Comparison of ENCODE assay signal across 9 cellular contexts in genomic region chr9:113875420-113875916, GRCh38. TPM values are rescaled to one million over a fixed set of nuclear protein-coding genes. Genes with fewer than 3 reads are reported as not detected.
A peak's percentile ranks its signal among the peaks of the same experiment; 100 is the strongest.
DNase-seq lines count a peak whose midpoint lies in the region; ATAC-seq and TF ChIP-seq lines count a peak whose summit lies in the region.
"Had no signal": no experiment of that assay in that cellular context is flagged by ENCODE, and none has a peak within 500 bp of the region (broad histone marks: within the 10 kb centered on the region; RNA-seq: fewer than 3 reads in every experiment).

No MANE protein-coding gene starts in this region.

- CTCF ChIA-PET in activated B cell treated with CpG ODN at 0.5 μM for 24 hours (lab: Charles Lee), result no interaction called here

- H3K36me3 Mint-ChIP-seq in T-helper 1 cell treated with Interleukin-12 subunit alpha and Interleukin-12 subunit beta and Interleukin-4 antibody, amounts not matched to agents 30 μg/mL and 1 μg/mL, for 36 hours (ENCODE audit: low read depth), result no peaks in the 10 kb centered on the region
- peaks cover 2% of the 10 kb centered on the region for H3K36me3 Mint-ChIP-seq in activated B cell treated with CpG ODN at 0.5 μM for 24 hours (ENCODE audit: low read depth)
- H3K36me3 Mint-ChIP-seq in stimulated activated memory B cell treated with anti-CD40 and anti-IgM and Interleukin-4, amounts not matched to agents 10 μg/mL and 1 μg/mL and 100 μg/mL, for 72 hours, result no peaks in the 10 kb centered on the region

- peak overlapping the region; percentile 40 for H3K4me3 Mint-ChIP-seq in T-helper 1 cell treated with Interleukin-12 subunit alpha and Interleukin-12 subunit beta and Interleukin-4 antibody, amounts not matched to agents 30 μg/mL and 1 μg/mL, for 36 hours
- H3K4me3 Mint-ChIP-seq in activated B cell treated with CpG ODN at 0.5 μM for 24 hours, result peak overlapping the region; percentile 65
- peak overlapping the region; percentile 47 for H3K4me3 Mint-ChIP-seq in stimulated activated memory B cell treated with anti-CD40 and anti-IgM and Interleukin-4, amounts not matched to agents 10 μg/mL and 1 μg/mL and 100 μg/mL, for 72 hours

- DNase-seq in T-helper 1 cell, result no peak
- DNase-seq in activated B cell treated with CpG ODN at 0.5 μM for 24 hours, result no peak
- peak; percentile 31 for DNase-seq in hepatic stellate cell (ENCODE audit: low spot score)
- no peak for DNase-seq in cortex of kidney (lab: John Stamatoyannopoulos, UW)
- no peak for DNase-seq in 8988T
- DNase-seq in islet precursor cell, result no peak
- DNase-seq: NCI-H2081 treated with DMSO at 0.1 percent for 48 hours had no signal

- peaks cover 7% of the 10 kb centered on the region for H3K4me1 Mint-ChIP-seq in T-helper 1 cell treated with Interleukin-12 subunit alpha and Interleukin-12 subunit beta and Interleukin-4 antibody, amounts not matched to agents 30 μg/mL and 1 μg/mL, for 36 hours (ENCODE audit: low read depth)
- H3K4me1 Mint-ChIP-seq in activated B cell treated with CpG ODN at 0.5 μM for 24 hours, result peaks cover 6% of the 10 kb centered on the region
- H3K4me1 Mint-ChIP-seq in stimulated activated memory B cell treated with anti-CD40 and anti-IgM and Interleukin-4, amounts not matched to agents 10 μg/mL and 1 μg/mL and 100 μg/mL, for 72 hours, result peaks cover 9% of the 10 kb centered on the region

- peaks cover 52% of the 10 kb centered on the region for H3K27me3 Mint-ChIP-seq in T-helper 1 cell treated with Interleukin-12 subunit alpha and Interleukin-12 subunit beta and Interleukin-4 antibody, amounts not matched to agents 30 μg/mL and 1 μg/mL, for 36 hours (ENCODE audit: low read depth)
- H3K27me3 Mint-ChIP-seq in activated B cell treated with CpG ODN at 0.5 μM for 24 hours, result peaks cover 2% of the 10 kb centered on the region
- H3K27me3 Mint-ChIP-seq in stimulated activated memory B cell treated with anti-CD40 and anti-IgM and Interleukin-4, amounts not matched to agents 10 μg/mL and 1 μg/mL and 100 μg/mL, for 72 hours, result peaks cover 12% of the 10 kb centered on the region

- no peak for TF ChIP-seq CTCF in activated B cell treated with CpG ODN at 0.5 μM for 24 hours (IDR thresholded peaks at IDR 0.05)

- no peak for ATAC-seq in activated B cell treated with CpG ODN at 0.5 μM for 24 hours (ENCODE audit: low read depth)
- no peak for ATAC-seq in stimulated activated memory B cell treated with anti-CD40 and anti-IgM and Interleukin-4, amounts not matched to agents 10 μg/mL and 1 μg/mL and 100 μg/mL, for 72 hours

- POLR2A ChIA-PET in activated B cell treated with CpG ODN at 0.5 μM for 24 hours (lab: Charles Lee), result interaction anchor here (0.7 kb wide), 1 partner anchor 12 kb away, joined by 5 read pairs; no protein-coding TSS in a partner anchor

- no peak overlapping the region for H3K27ac Mint-ChIP-seq in T-helper 1 cell treated with Interleukin-12 subunit alpha and Interleukin-12 subunit beta and Interleukin-4 antibody, amounts not matched to agents 30 μg/mL and 1 μg/mL, for 36 hours
- no peak overlapping the region for H3K27ac Mint-ChIP-seq in activated B cell treated with CpG ODN at 0.5 μM for 24 hours
- H3K27ac Mint-ChIP-seq in stimulated activated memory B cell treated with anti-CD40 and anti-IgM and Interleukin-4, amounts not matched to agents 10 μg/mL and 1 μg/mL and 100 μg/mL, for 72 hours, result no peak overlapping the region

- no peaks in the 10 kb centered on the region for H3K9me3 Mint-ChIP-seq in T-helper 1 cell treated with Interleukin-12 subunit alpha and Interleukin-12 subunit beta and Interleukin-4 antibody, amounts not matched to agents 30 μg/mL and 1 μg/mL, for 36 hours
- no peaks in the 10 kb centered on the region for H3K9me3 Mint-ChIP-seq in activated B cell treated with CpG ODN at 0.5 μM for 24 hours
- H3K9me3 Mint-ChIP-seq in stimulated activated memory B cell treated with anti-CD40 and anti-IgM and Interleukin-4, amounts not matched to agents 10 μg/mL and 1 μg/mL and 100 μg/mL, for 72 hours, result no peaks in the 10 kb centered on the region

- intact Hi-C loops in activated B cell treated with CpG ODN at 0.5 μM for 24 hours (cut with micrococcal nuclease), result loop anchor here (5.0 kb wide), 1 partner anchor 193 kb away; no protein-coding TSS in a partner anchor

RNA-seq across cellular contexts. Expression of gene ZNF618, which starts 0.6 kb away (rescaled TPM):
- 0.22 and 0.67 TPM in 2 replicates for total RNA-seq in activated B cell treated with CpG ODN at 0.5 μM for 24 hours
